ENCODE assay signal across 1 cellular context in genomic region chr5:124460666-124461065, GRCh38.
TF ChIP-seq lines count a peak whose summit lies in the region.

No MANE protein-coding gene starts in this region.

TF ChIP-seq in H1, 55 proteins besides CTCF, POLR2A, EP300 and RAD21 (continued from another document):
- TF ChIP-seq, protein P1, sequence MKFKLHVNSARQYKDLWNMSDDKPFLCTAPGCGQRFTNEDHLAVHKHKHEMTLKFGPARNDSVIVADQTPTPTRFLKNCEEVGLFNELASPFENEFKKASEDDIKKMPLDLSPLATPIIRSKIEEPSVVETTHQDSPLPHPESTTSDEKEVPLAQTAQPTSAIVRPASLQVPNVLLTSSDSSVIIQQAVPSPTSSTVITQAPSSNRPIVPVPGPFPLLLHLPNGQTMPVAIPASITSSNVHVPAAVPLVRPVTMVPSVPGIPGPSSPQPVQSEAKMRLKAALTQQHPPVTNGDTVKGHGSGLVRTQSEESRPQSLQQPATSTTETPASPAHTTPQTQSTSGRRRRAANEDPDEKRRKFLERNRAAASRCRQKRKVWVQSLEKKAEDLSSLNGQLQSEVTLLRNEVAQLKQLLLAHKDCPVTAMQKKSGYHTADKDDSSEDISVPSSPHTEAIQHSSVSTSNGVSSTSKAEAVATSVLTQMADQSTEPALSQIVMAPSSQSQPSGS (IDR thresholded peaks at IDR 0.05; ENCODE audit: low read length): no peak
- TF ChIP-seq KDM4A (IDR thresholded peaks at IDR 0.05; ENCODE audit: low read depth, low read length, severe bottlenecking) (no peak), GTF2F1 (IDR thresholded peaks at IDR 0.05; ENCODE audit: borderline replicate concordance, low read depth, low read length) (no peak)
